ENCODE assay signal across 8 cellular contexts in genomic region chr20:21125849-21126840, GRCh38. TPM values are rescaled to one million over a fixed set of nuclear protein-coding genes. Genes with fewer than 3 reads are reported as not detected.
DNase-seq lines count a peak whose midpoint lies in the region; ATAC-seq lines count a peak whose summit lies in the region.

A gene with protein sequence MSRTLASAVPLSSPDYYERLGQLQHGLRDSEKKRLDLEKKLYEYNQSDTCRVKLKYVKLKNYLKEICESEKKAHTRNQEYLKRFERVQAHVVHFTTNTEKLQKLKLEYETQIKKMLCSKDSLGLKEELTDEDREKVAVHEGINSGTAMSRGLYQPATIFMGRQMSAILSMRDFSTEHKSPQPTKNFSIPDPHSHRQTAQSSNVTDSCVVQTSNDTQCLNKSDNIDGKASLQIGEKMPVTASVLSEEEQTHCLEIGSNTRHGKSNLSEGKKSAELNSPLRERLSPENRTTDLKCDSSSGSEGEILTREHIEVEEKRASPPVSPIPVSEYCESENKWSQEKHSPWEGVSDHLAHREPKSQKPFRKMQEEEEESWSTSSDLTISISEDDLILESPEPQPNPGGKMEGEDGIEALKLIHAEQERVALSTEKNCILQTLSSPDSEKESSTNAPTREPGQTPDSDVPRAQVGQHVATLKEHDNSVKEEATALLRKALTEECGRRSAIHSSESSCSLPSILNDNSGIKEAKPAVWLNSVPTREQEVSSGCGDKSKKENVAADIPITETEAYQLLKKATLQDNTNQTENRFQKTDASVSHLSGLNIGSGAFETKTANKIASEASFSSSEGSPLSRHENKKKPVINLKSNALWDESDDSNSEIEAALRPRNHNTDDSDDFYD (plus strand): TSS chr20:21126082. CDS start chr20:21126116, 34 bp downstream.

- H3K9ac ChIP-seq in mesendoderm (ENCODE audit: low read length), result peak within 1 kb of the TSS; percentile 80

- peaks cover 2% of the 10 kb centered on the region for H3K79me1 ChIP-seq in mesendoderm (ENCODE audit: low read length)

- no peak within 1 kb of the TSS for H2BK5ac ChIP-seq in mesendoderm (ENCODE audit: low read length)

- H2BK15ac ChIP-seq in mesendoderm (replicated peaks; ENCODE audit: low read depth), result no peak within 1 kb of the TSS

- H2BK120ac ChIP-seq in mesendoderm (ENCODE audit: low read depth, low read length), result no peak within 1 kb of the TSS

- H3K27me3 ChIP-seq in effector memory CD4-positive, alpha-beta T cell (replicated peaks; ENCODE audit: control insufficient read depth, insufficient read depth, low read length, poor library complexity, severe bottlenecking), result no peaks in the 10 kb centered on the region
- H3K27me3 ChIP-seq in mesendoderm (ENCODE audit: insufficient read depth, low read length, poor library complexity), result no peaks in the 10 kb centered on the region

- H3K4me1 ChIP-seq in effector memory CD4-positive, alpha-beta T cell (ENCODE audit: control insufficient read depth, insufficient read depth, low read length, poor library complexity, severe bottlenecking), result peaks cover 4% of the 10 kb centered on the region
- H3K4me1 ChIP-seq in mesendoderm (ENCODE audit: control insufficient read depth, low read depth, low read length), result no peaks in the 10 kb centered on the region

- no CpG with 5 or more reads among the region's 73 CpGs for WGBS in mesendoderm (ENCODE audit: extremely low coverage, insufficient coverage, low lambda C conversion rate)

- no peak within 1 kb of the TSS for H4K8ac ChIP-seq in mesendoderm (ENCODE audit: low read depth, low read length)

- peak; percentile 97 for ATAC-seq in GM19468 (IDR thresholded peaks at IDR 0.05; ENCODE audit: extremely low read depth, unreplicated experiment)

- peak within 1 kb of the TSS; percentile 71 for H3K27ac ChIP-seq in effector memory CD4-positive, alpha-beta T cell (ENCODE audit: insufficient read depth, low read length, poor library complexity, severe bottlenecking)
- peak within 1 kb of the TSS; percentile 70 for H3K27ac ChIP-seq in mesendoderm (ENCODE audit: low read depth, low read length)

- peak within 1 kb of the TSS; percentile 90 for H3K56ac ChIP-seq in mesendoderm (ENCODE audit: low read length)

- H2AK5ac ChIP-seq in mesendoderm (ENCODE audit: low read length), result no peak within 1 kb of the TSS

- H3K36me3 ChIP-seq in effector memory CD4-positive, alpha-beta T cell (ENCODE audit: control insufficient read depth, insufficient read depth, low read length), result peaks cover 4% of the 10 kb centered on the region
- H3K36me3 ChIP-seq in mesendoderm (ENCODE audit: control insufficient read depth, insufficient read depth, low read length), result no peaks in the 10 kb centered on the region

- peak within 1 kb of the TSS; percentile 86 for H3K4me2 ChIP-seq in mesendoderm (ENCODE audit: low read length)

- peak within 1 kb of the TSS; percentile 22 for H3K18ac ChIP-seq in mesendoderm (ENCODE audit: low read length)

- H4K5ac ChIP-seq in mesendoderm (ENCODE audit: low read length), result no peak within 1 kb of the TSS

- no peak within 1 kb of the TSS for H3K4ac ChIP-seq in mesendoderm (ENCODE audit: low read depth, low read length)

- peak; percentile 98 for DNase-seq in COLO668 (lab: John Stamatoyannopoulos, UW; ENCODE audit: unreplicated experiment)
- peak; percentile 70 for DNase-seq in HS-5 (ENCODE audit: low read depth)
- peak; percentile 66 for DNase-seq in NK-92 (lab: John Stamatoyannopoulos, UW; ENCODE audit: unreplicated experiment)
- peak; percentile 99 for DNase-seq in activated CD8-positive, alpha-beta memory T cell treated with anti-CD3 and anti-CD28 coated beads for 24 hours
- DNase-seq in effector memory CD4-positive, alpha-beta T cell, result peak; percentile 94 to 96 (median 94)
- peak; percentile 97 for DNase-seq in mesendoderm
- peak; percentile 99 for DNase-seq in stimulated activated CD8-positive, alpha-beta memory T cell treated with anti-CD3 and anti-CD28 coated beads, Interleukin-15, amount 100 ng/mL, for 1 hour (ENCODE audit: low read depth)

- peak within 1 kb of the TSS; percentile 90 for H3K4me3 ChIP-seq in effector memory CD4-positive, alpha-beta T cell (ENCODE audit: insufficient read depth, low read depth, low read length, poor library complexity, severe bottlenecking)
- peak within 1 kb of the TSS; percentile 74 for H3K4me3 ChIP-seq in mesendoderm (ENCODE audit: low read length)

- H3K23ac ChIP-seq in mesendoderm (ENCODE audit: low read length), result no peak within 1 kb of the TSS

- no peaks in the 10 kb centered on the region for H3K79me2 ChIP-seq in mesendoderm (ENCODE audit: control insufficient read depth, insufficient read depth, low read length)

- no peaks in the 10 kb centered on the region for H3K9me3 ChIP-seq in effector memory CD4-positive, alpha-beta T cell (ENCODE audit: control insufficient read depth, low read length)

RNA-seq across cellular contexts. Expression of the gene that starts here (rescaled TPM):
- 20.8 TPM for polyA plus RNA-seq in mesendoderm (2013, experiment 1 of 2)
- polyA plus RNA-seq in mesendoderm (2013, experiment 2 of 2), result 22.3 TPM

Comparison
In these comparisons a context has a peak if more than half of its experiments do, and no peak if none do; other contexts are left out.
1. Peak in every context shown above with its lines: DNase-seq, ATAC-seq, H3K4me3 ChIP-seq and H3K27ac ChIP-seq.